In the genomic region with DNA sequence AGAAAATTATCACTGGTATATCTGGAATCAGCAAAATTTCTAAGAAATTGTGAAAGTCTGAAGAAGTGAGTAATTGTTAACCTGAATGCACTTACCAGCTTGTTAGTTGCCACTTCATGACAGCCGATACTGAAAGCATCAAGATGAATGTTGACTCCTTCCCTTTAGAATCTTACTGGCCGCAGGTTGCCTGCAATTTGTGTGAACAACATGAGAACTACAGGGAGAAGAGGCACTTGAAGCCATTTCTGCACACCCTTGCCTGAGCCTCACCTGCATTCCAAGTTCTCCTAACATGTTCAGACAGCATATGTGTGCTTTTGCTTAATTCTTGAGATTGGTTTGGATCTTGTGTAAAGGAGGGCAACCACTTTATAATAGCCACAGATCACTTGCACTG, we compare ENCODE assay signal across 20 cellular contexts. TPM values are rescaled to one million over a fixed set of nuclear protein-coding genes. Genes with fewer than 3 reads are reported as not detected.
A peak's percentile ranks its signal among the peaks of the same experiment; 100 is the strongest.
DNase-seq lines count a peak whose midpoint lies in the region; ATAC-seq and TF ChIP-seq lines count a peak whose summit lies in the region.
"Had no signal": no experiment of that assay in that cellular context is flagged by ENCODE, and none has a peak within 500 bp of the region (broad histone marks: within the 10 kb centered on the region; RNA-seq: fewer than 3 reads in every experiment).

No MANE protein-coding gene starts in this region.

- H3K27ac Mint-ChIP-seq in activated CD4-positive, alpha-beta memory T cell treated with anti-CD3 and anti-CD28 coated beads for 36 hours, result no peak overlapping the region
- H3K27ac Mint-ChIP-seq in activated CD4-positive, alpha-beta memory T cell treated with anti-CD3 and anti-CD28 coated beads, Interleukin-2, amount 10 ng/mL, durations not matched to agents 7 days and 5 days, result no peak overlapping the region
- peak overlapping the region; percentile 34 for H3K27ac Mint-ChIP-seq in type B pancreatic cell
- H3K27ac Mint-ChIP-seq: CD4-positive, alpha-beta T cell had no signal

- ATAC-seq in foreskin keratinocyte (peak; percentile 54), HG03432 (IDR thresholded peaks at IDR 0.05; ENCODE audit: unreplicated experiment) (no peak), GM19324 (IDR thresholded peaks at IDR 0.05; ENCODE audit: low FRiP score, unreplicated experiment) (no peak)
- ATAC-seq: K562 had no signal

- H3K27ac ChIP-seq in RWPE1, result no peak overlapping the region
- no peak overlapping the region for H3K27ac ChIP-seq in foreskin keratinocyte
- H3K27ac ChIP-seq: PC-9, SJSA1 had no signal

- H3K36me3 Mint-ChIP-seq in activated CD4-positive, alpha-beta memory T cell treated with anti-CD3 and anti-CD28 coated beads for 36 hours, result no peaks in the 10 kb centered on the region
- no peaks in the 10 kb centered on the region for H3K36me3 Mint-ChIP-seq in activated CD4-positive, alpha-beta memory T cell treated with anti-CD3 and anti-CD28 coated beads, Interleukin-2, amount 10 ng/mL, durations not matched to agents 7 days and 5 days (ENCODE audit: low read depth)
- H3K36me3 Mint-ChIP-seq in type B pancreatic cell, result no peaks in the 10 kb centered on the region

- no peaks in the 10 kb centered on the region for H3K27me3 ChIP-seq in foreskin keratinocyte
- H3K27me3 ChIP-seq: BE2C, SJSA1 had no signal

- TF ChIP-seq CTCF in RWPE1 (conservative IDR thresholded peaks at IDR 0.05; ENCODE audit: low read depth), result no peak
- TF ChIP-seq CTCF in foreskin keratinocyte (conservative IDR thresholded peaks at IDR 0.05), result no peak
- no peak for TF ChIP-seq CTCF in type B pancreatic cell (conservative IDR thresholded peaks at IDR 0.05)

- intact Hi-C loops in activated CD4-positive, alpha-beta memory T cell treated with anti-CD3 and anti-CD28 coated beads for 36 hours (cut with micrococcal nuclease), result loop anchor here (2.0 kb wide), 1 partner anchor 59 kb away; a partner anchor contains a TSS

- H3K4me1 Mint-ChIP-seq in activated CD4-positive, alpha-beta memory T cell treated with anti-CD3 and anti-CD28 coated beads for 36 hours (ENCODE audit: low read depth), result peaks cover 12% of the 10 kb centered on the region
- H3K4me1 Mint-ChIP-seq in activated CD4-positive, alpha-beta memory T cell treated with anti-CD3 and anti-CD28 coated beads, Interleukin-2, amount 10 ng/mL, durations not matched to agents 7 days and 5 days, result peaks cover 16% of the 10 kb centered on the region
- peaks cover 9% of the 10 kb centered on the region for H3K4me1 Mint-ChIP-seq in type B pancreatic cell (ENCODE audit: unreplicated experiment)

- no peak overlapping the region for H3K4me3 Mint-ChIP-seq in activated CD4-positive, alpha-beta memory T cell treated with anti-CD3 and anti-CD28 coated beads for 36 hours
- no peak overlapping the region for H3K4me3 Mint-ChIP-seq in activated CD4-positive, alpha-beta memory T cell treated with anti-CD3 and anti-CD28 coated beads, Interleukin-2, amount 10 ng/mL, durations not matched to agents 7 days and 5 days
- no peak overlapping the region for H3K4me3 Mint-ChIP-seq in type B pancreatic cell
- H3K4me3 Mint-ChIP-seq: CD4-positive, alpha-beta T cell had no signal

- peaks cover 20% of the 10 kb centered on the region for H3K4me1 ChIP-seq in foreskin keratinocyte
- H3K4me1 ChIP-seq: BE2C, SJSA1 had no signal

- CTCF ChIA-PET in activated CD4-positive, alpha-beta memory T cell treated with anti-CD3 and anti-CD28 coated beads for 36 hours (lab: Charles Lee), result interaction anchor here (0.7 to 2.5 kb wide), 4 partner anchors 24 to 129 kb away, joined by 3 to 7 read pairs (median 4); no protein-coding TSS in a partner anchor
- CTCF ChIA-PET in activated CD4-positive, alpha-beta memory T cell treated with anti-CD3 and anti-CD28 coated beads, Interleukin-2, amount 10 ng/mL, durations not matched to agents 7 days and 5 days (lab: Charles Lee), result interaction anchor here (0.7 to 2.3 kb wide), 3 partner anchors 25 to 608 kb away, joined by 3 to 7 read pairs (median 4); no protein-coding TSS in a partner anchor
- CTCF ChIA-PET in RWPE1 (lab: Yijun Ruan, JAX), result interaction anchor here (0.7 kb wide), 1 partner anchor 14 kb away, joined by 5 read pairs; no protein-coding TSS in a partner anchor

- peaks cover 24% of the 10 kb centered on the region for H3K27me3 Mint-ChIP-seq in activated CD4-positive, alpha-beta memory T cell treated with anti-CD3 and anti-CD28 coated beads for 36 hours
- H3K27me3 Mint-ChIP-seq in activated CD4-positive, alpha-beta memory T cell treated with anti-CD3 and anti-CD28 coated beads, Interleukin-2, amount 10 ng/mL, durations not matched to agents 7 days and 5 days, result peaks cover 14% of the 10 kb centered on the region
- H3K27me3 Mint-ChIP-seq in type B pancreatic cell, result no peaks in the 10 kb centered on the region

- POLR2A ChIA-PET in activated CD4-positive, alpha-beta memory T cell treated with anti-CD3 and anti-CD28 coated beads for 36 hours (lab: Charles Lee), result no interaction called here
- POLR2A ChIA-PET in activated CD4-positive, alpha-beta memory T cell treated with anti-CD3 and anti-CD28 coated beads, Interleukin-2, amount 10 ng/mL, durations not matched to agents 7 days and 5 days (lab: Charles Lee), result interaction anchor here (1.4 kb wide), 1 partner anchor 176 kb away, joined by 3 read pairs; a partner anchor contains a TSS
- POLR2A ChIA-PET in RWPE1 (lab: Yijun Ruan, JAX; ENCODE audit: low non-redundant PET), result no interaction called here

- H3K9me3 Mint-ChIP-seq in activated CD4-positive, alpha-beta memory T cell treated with anti-CD3 and anti-CD28 coated beads for 36 hours, result no peaks in the 10 kb centered on the region
- H3K9me3 Mint-ChIP-seq in activated CD4-positive, alpha-beta memory T cell treated with anti-CD3 and anti-CD28 coated beads, Interleukin-2, amount 10 ng/mL, durations not matched to agents 7 days and 5 days, result no peaks in the 10 kb centered on the region
- no peaks in the 10 kb centered on the region for H3K9me3 Mint-ChIP-seq in type B pancreatic cell
- H3K9me3 Mint-ChIP-seq: CD4-positive, alpha-beta T cell had no signal

- peak; percentile 32 for DNase-seq in activated CD4-positive, alpha-beta memory T cell treated with anti-CD3 and anti-CD28 coated beads for 36 hours
- no peak for DNase-seq in activated CD4-positive, alpha-beta memory T cell treated with anti-CD3 and anti-CD28 coated beads, Interleukin-2, amount 10 ng/mL, durations not matched to agents 7 days and 5 days
- peak; percentile 13 for DNase-seq in RWPE1 (ENCODE audit: low spot score)
- DNase-seq in foreskin keratinocyte, result peak; percentile 54 to 72
- DNase-seq in type B pancreatic cell (ENCODE audit: extremely low spot score, unreplicated experiment), result no peak
- DNase-seq in iPS-NIHi11 (ENCODE audit: low spot score), result no peak
- DNase-seq: BE2C; Calu3; CD4-positive, alpha-beta T cell; DMS53; GOT3; NCI-H1105; NCI-H2081 treated with DMSO at 0.1 percent for 48 hours; NCI-H510A; NCI-H748 treated with DMSO at 0.1 percent for 48 hours; PC-9 had no signal

RNA-seq across cellular contexts. Expression of a gene that starts 59.2 kb away (rescaled TPM):
- total RNA-seq in activated CD4-positive, alpha-beta memory T cell treated with anti-CD3 and anti-CD28 coated beads for 36 hours, result 10 to 100 TPM; 10.9 to 11.6 TPM
- 10 to 100 TPM; 16.8 to 18.8 TPM for total RNA-seq in activated CD4-positive, alpha-beta memory T cell treated with anti-CD3 and anti-CD28 coated beads, Interleukin-2, amount 10 ng/mL, durations not matched to agents 7 days and 5 days
- total RNA-seq in foreskin keratinocyte (19.5 TPM in 2 replicates), type B pancreatic cell (ENCODE audit: low replicate concordance) (22.2 and 34.0 TPM in 2 replicates)
- polyA plus RNA-seq in foreskin keratinocyte, result 4.2 and 5.3 TPM in 2 replicates

Comparison
In these comparisons a context has a peak if more than half of its experiments do, and no peak if none do; other contexts are left out.
1. DNase-seq: peak in activated CD4-positive, alpha-beta memory T cell treated with anti-CD3 and anti-CD28 coated beads for 36 hours (single experiment), RWPE1 (single experiment) and foreskin keratinocyte (2 of 2); none in activated CD4-positive, alpha-beta memory T cell treated with anti-CD3 and anti-CD28 coated beads, Interleukin-2, amount 10 ng/mL, durations not matched to agents 7 days and 5 days (single experiment), type B pancreatic cell (single experiment) and iPS-NIHi11 (single experiment).